Comparison of ENCODE assay signal across 8 cellular contexts in the genomic region with DNA sequence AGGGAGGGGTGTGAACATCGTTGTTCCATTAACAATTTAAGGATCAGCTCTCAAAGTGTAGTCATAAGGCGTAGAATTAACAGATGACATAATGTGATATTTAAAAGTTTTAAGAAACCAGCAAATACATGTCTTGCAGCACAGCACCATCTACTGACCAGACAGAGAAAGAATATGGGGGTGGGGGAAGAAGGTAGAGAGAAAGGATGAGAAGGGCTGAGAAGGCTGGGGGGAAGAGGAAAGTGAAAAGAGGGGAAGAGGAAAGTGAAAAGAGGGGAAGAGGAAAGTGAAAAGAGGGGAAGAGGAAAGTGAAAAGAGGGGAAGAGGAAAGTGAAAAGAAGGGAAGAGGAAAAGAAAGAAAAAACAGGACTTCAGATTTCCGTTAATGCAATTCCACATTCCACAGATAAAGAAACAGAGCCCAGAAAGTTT.
A peak's percentile ranks its signal among the peaks of the same experiment; 100 is the strongest.
DNase-seq lines count a peak whose midpoint lies in the region; ATAC-seq and TF ChIP-seq lines count a peak whose summit lies in the region.

No MANE protein-coding gene starts in this region.

- no peak overlapping the region for H3K27ac ChIP-seq in HEK293 (ENCODE audit: extremely low read depth, low read depth, low read length)
- H3K27ac ChIP-seq in tibial artery = no peak overlapping the region

- no peak overlapping the region for H3K27ac Mint-ChIP-seq in Calu3 (ENCODE audit: unreplicated experiment)
- H3K27ac Mint-ChIP-seq in WTC11 = no peak overlapping the region

- intact Hi-C loops in Calu3 (cut with micrococcal nuclease; ENCODE audit: unreplicated experiment) = loop anchor here (2.0 to 10.0 kb wide), 6 partner anchors 145 to 1717 kb away; no protein-coding TSS in a partner anchor
- intact Hi-C loops in tibial artery (cut with DNase I; ENCODE audit: low total_unique reads) = loop anchor here (5.0 kb wide), 1 partner anchor 1027 kb away; no protein-coding TSS in a partner anchor
- intact Hi-C loops in lower leg skin (cut with DNase I; ENCODE audit: low total_unique reads) = no loop called here

- CTCF ChIA-PET in Calu3 (lab: Charles Lee) = interaction anchor here (0.7 to 1.3 kb wide), 2 partner anchors 18 to 275 kb away, joined by 3 to 4 read pairs; no protein-coding TSS in a partner anchor
- CTCF ChIA-PET in HEK293 (lab: Yijun Ruan, JAX) = interaction anchor here (0.6 to 2.8 kb wide), 28 partner anchors 8 to 1682 kb away, joined by 3 to 15 read pairs (median 3); no protein-coding TSS in a partner anchor
- CTCF ChIA-PET in WTC11 (lab: Charles Lee) = interaction anchor here (0.6 to 1.8 kb wide), 3 partner anchors 354 to 555 kb away, joined by 4 to 6 read pairs (median 5); no protein-coding TSS in a partner anchor

- H3K27me3 Mint-ChIP-seq in Calu3 (ENCODE audit: unreplicated experiment) (peaks cover 13% of the 10 kb centered on the region), WTC11 (ENCODE audit: low read depth) (no peaks in the 10 kb centered on the region)

- H3K4me1 Mint-ChIP-seq in Calu3 (ENCODE audit: low read depth, unreplicated experiment) (peaks cover 16% of the 10 kb centered on the region), WTC11 (peaks cover 15% of the 10 kb centered on the region)

- H3K4me1 ChIP-seq in HEK293 (ENCODE audit: control insufficient read depth, insufficient read depth, low read length) = no peaks in the 10 kb centered on the region
- no peaks in the 10 kb centered on the region for H3K4me1 ChIP-seq in tibial artery

- H3K4me3 ChIP-seq in HEK293 (ENCODE audit: low read depth, low read length) = no peak overlapping the region
- H3K4me3 ChIP-seq in tibial artery = no peak overlapping the region
- H3K4me3 ChIP-seq in lower leg skin (ENCODE audit: low read depth, poor library complexity, severe bottlenecking) = no peak overlapping the region

- TF ChIP-seq CTCF in Calu3 (IDR thresholded peaks at IDR 0.05; ENCODE audit: unreplicated experiment) (no peak), HEK293 (tag by site-specific recombination; IDR thresholded peaks at IDR 0.05) (0 out of 2 replicates have a peak, but pooled peaks have one; percentile 37), WTC11 (IDR thresholded peaks at IDR 0.05) (peak; percentile 35; the same call in 1 of the 2 replicates), tibial artery (IDR thresholded peaks at IDR 0.05) (peak; percentile 48 to 49), lower leg skin (IDR thresholded peaks at IDR 0.05) (peak in 1 of 3 donors; percentile 58)

- no TSS peak for BruUV-seq in Calu3 (replicated peaks; lab: Mats Ljungman, UMichigan)

- TF ChIP-seq POLR2A in lower leg skin (IDR thresholded peaks at IDR 0.05) = no peak

- 22 to 23% methylated on average over 3 of the region's 3 CpGs for WGBS in lower leg skin, 2 donors

- H3K36me3 ChIP-seq in HEK293 (ENCODE audit: control insufficient read depth in 2 of 2, insufficient read depth in 1 of 2, low read length in 2 of 2) = no peaks in the 10 kb centered on the region
- no peaks in the 10 kb centered on the region for H3K36me3 ChIP-seq in tibial artery

- H3K9me3 ChIP-seq in HEK293 (ENCODE audit: control insufficient read depth, insufficient read depth, low read depth, low read length) (no peaks in the 10 kb centered on the region), tibial artery (no peaks in the 10 kb centered on the region)

- POLR2A ChIA-PET in HEK293 (lab: Yijun Ruan, JAX) = no interaction called here
- POLR2A ChIA-PET in WTC11 (lab: Charles Lee) = no interaction called here

- H3K9me3 Mint-ChIP-seq in Calu3 (ENCODE audit: low read depth, unreplicated experiment) (no peaks in the 10 kb centered on the region), WTC11 (peaks cover 11% of the 10 kb centered on the region)

- no peaks in the 10 kb centered on the region for H3K36me3 Mint-ChIP-seq in Calu3 (ENCODE audit: insufficient read depth, unreplicated experiment)
- no peaks in the 10 kb centered on the region for H3K36me3 Mint-ChIP-seq in WTC11

- H3K4me3 Mint-ChIP-seq in Calu3 (ENCODE audit: low read depth, unreplicated experiment) (no peak overlapping the region), WTC11 (no peak overlapping the region)

- ATAC-seq in WTC11 = peak; percentile 86

- DNase-seq in Calu3 (peak; percentile 23), NCI-H2081 (lab: John Stamatoyannopoulos, UW) (peak; percentile 40 to 63), WTC11 (ENCODE audit: low spot score) (peak; percentile 17), hepatic stellate cell (ENCODE audit: low spot score) (peak; percentile 8), tibial artery (no peak), GM19238 (ENCODE audit: insufficient read length, low spot score) (no peak), lower leg skin (ENCODE audit: low spot score in 2 of 2) (no peak)

- no peaks in the 10 kb centered on the region for H3K27me3 ChIP-seq in tibial artery

TF ChIP-seq in HEK293, 187 proteins besides CTCF, POLR2A, EP300 and RAD21 (continues in another document):
- TF ChIP-seq ZNF366 (tag by site-specific recombination; conservative IDR thresholded peaks at IDR 0.05) (0 out of 2 replicates have a peak, but pooled peaks have one; percentile 40), ZBTB48 (tag by site-specific recombination; IDR thresholded peaks at IDR 0.05) (no peak), ZNF560 (tag by site-specific recombination; IDR thresholded peaks at IDR 0.05; ENCODE audit: borderline replicate concordance) (no peak), SCRT2 (tag by site-specific recombination; IDR thresholded peaks at IDR 0.05) (no peak), KLF9 (tag by site-specific recombination; IDR thresholded peaks at IDR 0.05; ENCODE audit: low read depth) (no peak), PRDM1 (tag by site-specific recombination; IDR thresholded peaks at IDR 0.05) (peak; percentile 97), TRIM28 (IDR thresholded peaks at IDR 0.05; ENCODE audit: borderline replicate concordance, low read length) (no peak)
- TF ChIP-seq, protein P1, sequence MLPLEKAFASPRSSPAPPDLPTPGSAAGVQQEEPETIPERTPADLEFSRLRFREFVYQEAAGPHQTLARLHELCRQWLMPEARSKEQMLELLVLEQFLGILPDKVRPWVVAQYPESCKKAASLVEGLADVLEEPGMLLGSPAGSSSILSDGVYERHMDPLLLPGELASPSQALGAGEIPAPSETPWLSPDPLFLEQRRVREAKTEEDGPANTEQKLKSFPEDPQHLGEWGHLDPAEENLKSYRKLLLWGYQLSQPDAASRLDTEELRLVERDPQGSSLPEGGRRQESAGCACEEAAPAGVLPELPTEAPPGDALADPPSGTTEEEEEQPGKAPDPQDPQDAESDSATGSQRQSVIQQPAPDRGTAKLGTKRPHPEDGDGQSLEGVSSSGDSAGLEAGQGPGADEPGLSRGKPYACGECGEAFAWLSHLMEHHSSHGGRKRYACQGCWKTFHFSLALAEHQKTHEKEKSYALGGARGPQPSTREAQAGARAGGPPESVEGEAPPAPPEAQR (tag by site-specific recombination; IDR thresholded peaks at IDR 0.05) = no peak
- TF ChIP-seq, protein P2, sequence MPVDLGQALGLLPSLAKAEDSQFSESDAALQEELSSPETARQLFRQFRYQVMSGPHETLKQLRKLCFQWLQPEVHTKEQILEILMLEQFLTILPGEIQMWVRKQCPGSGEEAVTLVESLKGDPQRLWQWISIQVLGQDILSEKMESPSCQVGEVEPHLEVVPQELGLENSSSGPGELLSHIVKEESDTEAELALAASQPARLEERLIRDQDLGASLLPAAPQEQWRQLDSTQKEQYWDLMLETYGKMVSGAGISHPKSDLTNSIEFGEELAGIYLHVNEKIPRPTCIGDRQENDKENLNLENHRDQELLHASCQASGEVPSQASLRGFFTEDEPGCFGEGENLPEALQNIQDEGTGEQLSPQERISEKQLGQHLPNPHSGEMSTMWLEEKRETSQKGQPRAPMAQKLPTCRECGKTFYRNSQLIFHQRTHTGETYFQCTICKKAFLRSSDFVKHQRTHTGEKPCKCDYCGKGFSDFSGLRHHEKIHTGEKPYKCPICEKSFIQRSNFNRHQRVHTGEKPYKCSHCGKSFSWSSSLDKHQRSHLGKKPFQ (tag by site-specific recombination; IDR thresholded peaks at IDR 0.05) = no peak

TF ChIP-seq in WTC11, 78 proteins besides CTCF, POLR2A, EP300 and RAD21:
- TF ChIP-seq ZNF512 (CRISPR knock-in tag; IDR thresholded peaks at IDR 0.05; ENCODE audit: borderline replicate concordance) = peak; percentile 83; the same call in 1 of the 2 replicates
- no peak for TF ChIP-seq NR1H2 (CRISPR knock-in tag; IDR thresholded peaks at IDR 0.05)

Comparison
In these comparisons a context has a peak if more than half of its experiments do, and no peak if none do; other contexts are left out.
1. DNase-seq: peak in Calu3 (single experiment), NCI-H2081 (2 of 2), WTC11 (single experiment) and hepatic stellate cell (single experiment); none in tibial artery (0 of 2), GM19238 (single experiment) and lower leg skin (0 of 2).